Comparison of ENCODE assay signal across 7 cellular contexts in genomic region chr19:42420055-42420544, GRCh38. TPM values are rescaled to one million over a fixed set of nuclear protein-coding genes. Genes with fewer than 3 reads are reported as not detected.
DNase-seq lines count a peak whose midpoint lies in the region; ATAC-seq and TF ChIP-seq lines count a peak whose summit lies in the region.

No MANE protein-coding gene starts in this region.

- no peaks in the 10 kb centered on the region for H3K9me3 ChIP-seq in lower lobe of right lung

- peaks cover 5% of the 10 kb centered on the region for H3K27me3 ChIP-seq in lower lobe of right lung (ENCODE audit: low read depth)

- H3K4me3 Mint-ChIP-seq in MCF 10A (ENCODE audit: unreplicated experiment) = no peak overlapping the region

- H3K9me3 Mint-ChIP-seq in MCF 10A (ENCODE audit: unreplicated experiment) = no peaks in the 10 kb centered on the region

- H3K4me1 ChIP-seq in lower lobe of right lung = peaks cover 43% of the 10 kb centered on the region

- TF ChIP-seq CTCF in GM12872 (IDR thresholded peaks at IDR 0.05; ENCODE audit: insufficient read depth, low read depth, low read length) (peak; percentile 99), LNCAP (IDR thresholded peaks at IDR 0.05) (peak; percentile 63), VCaP (conservative IDR thresholded peaks at IDR 0.05) (peak; percentile 79), MCF 10A (IDR thresholded peaks at IDR 0.05; ENCODE audit: unreplicated experiment) (peak; percentile 91), lower lobe of right lung (IDR thresholded peaks at IDR 0.05) (peak; percentile 67)

- H3K4me3 ChIP-seq in lower lobe of right lung = no peak overlapping the region

- ATAC-seq in lower lobe of right lung (peak in 1 of 2 donors; percentile 13), HG03025 (IDR thresholded peaks at IDR 0.05; ENCODE audit: low FRiP score, unreplicated experiment) (no peak)

- DNase-seq in MCF 10A (ENCODE audit: unreplicated experiment) = peak; percentile 89
- DNase-seq in lower lobe of right lung = peak; percentile 65
- peak; percentile 49 to 68 for DNase-seq in stimulated activated CD8-positive, alpha-beta memory T cell treated with anti-CD3 and anti-CD28 coated beads, Interleukin-7, amount 100 ng/mL, for 48 hours (ENCODE audit: extremely low read depth in 1 of 2, low read depth in 1 of 2)

- no peaks in the 10 kb centered on the region for H3K27me3 Mint-ChIP-seq in MCF 10A (ENCODE audit: insufficient read depth, unreplicated experiment)

- no peaks in the 10 kb centered on the region for H3K36me3 ChIP-seq in lower lobe of right lung

- CTCF ChIA-PET in MCF 10A (lab: Yijun Ruan, JAX) = interaction anchor here (0.5 to 2.2 kb wide), 11 partner anchors 8 to 1805 kb away, joined by 3 to 13 read pairs (median 4); no protein-coding TSS in a partner anchor

- peaks cover 21% of the 10 kb centered on the region for H3K36me3 Mint-ChIP-seq in MCF 10A (ENCODE audit: insufficient read depth, unreplicated experiment)

- H3K27ac ChIP-seq in VCaP (peak overlapping the region; percentile 80), lower lobe of right lung (no peak overlapping the region)

- no TSS peak for BruUV-seq in MCF 10A (replicated peaks; lab: Mats Ljungman, UMichigan)

- intact Hi-C loops in MCF 10A (cut with micrococcal nuclease) (no loop called here), lower lobe of right lung (cut with DNase I) (no loop called here)

- POLR2A ChIA-PET in MCF 10A (lab: Yijun Ruan, JAX) = interaction anchor here (0.5 to 2.9 kb wide), 5 partner anchors 20 to 273 kb away, joined by 3 to 11 read pairs (median 3); partner anchors contain the start of gene DEDD2

- no peak overlapping the region for H3K27ac Mint-ChIP-seq in MCF 10A (ENCODE audit: low read depth, unreplicated experiment)

- peaks cover 34% of the 10 kb centered on the region for H3K4me1 Mint-ChIP-seq in MCF 10A (ENCODE audit: insufficient read depth, unreplicated experiment)

RNA-seq across cellular contexts. Expression of gene LIPE, which starts 7.1 kb away (rescaled TPM):
- total RNA-seq in MCF 10A (2022) (8.6 and 11.7 TPM in 2 replicates), lower lobe of right lung (3.2 TPM)

RNA-seq across cellular contexts. Expression of gene CXCL17, which starts 22.6 kb away (rescaled TPM):
- total RNA-seq in MCF 10A (2022) (not detected in 2 replicates), lower lobe of right lung (159 TPM)

RNA-seq across cellular contexts. Expression of gene CNFN, which starts 30.0 kb away (rescaled TPM):
- total RNA-seq in MCF 10A (2022) (0.89 and 1.6 TPM in 2 replicates), lower lobe of right lung (not detected)

Comparison
In these comparisons a context has a peak if more than half of its experiments do, and no peak if none do; other contexts are left out.
1. RNA of gene CXCL17, which starts 22.6 kb away (total RNA-seq): 159 TPM in lower lobe of right lung (single experiment); not detected in MCF 10A; every median in the first group is over 100 times any median in the second.
2. Peak in every context shown above with its lines, with median percentiles within 50 percentile points of each other: CTCF ChIP-seq and DNase-seq.